ENCODE assay signal across 1 cellular context in genomic region chr10:118802126-118802793, GRCh38.
TF ChIP-seq lines count a peak whose summit lies in the region.

No MANE protein-coding gene starts in this region.

TF ChIP-seq in K562, 482 proteins besides CTCF, POLR2A, EP300 and RAD21 (continued from another document):
- TF ChIP-seq, protein P1, sequence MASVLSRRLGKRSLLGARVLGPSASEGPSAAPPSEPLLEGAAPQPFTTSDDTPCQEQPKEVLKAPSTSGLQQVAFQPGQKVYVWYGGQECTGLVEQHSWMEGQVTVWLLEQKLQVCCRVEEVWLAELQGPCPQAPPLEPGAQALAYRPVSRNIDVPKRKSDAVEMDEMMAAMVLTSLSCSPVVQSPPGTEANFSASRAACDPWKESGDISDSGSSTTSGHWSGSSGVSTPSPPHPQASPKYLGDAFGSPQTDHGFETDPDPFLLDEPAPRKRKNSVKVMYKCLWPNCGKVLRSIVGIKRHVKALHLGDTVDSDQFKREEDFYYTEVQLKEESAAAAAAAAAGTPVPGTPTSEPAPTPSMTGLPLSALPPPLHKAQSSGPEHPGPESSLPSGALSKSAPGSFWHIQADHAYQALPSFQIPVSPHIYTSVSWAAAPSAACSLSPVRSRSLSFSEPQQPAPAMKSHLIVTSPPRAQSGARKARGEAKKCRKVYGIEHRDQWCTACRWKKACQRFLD (CRISPR knock-in tag; IDR thresholded peaks at IDR 0.05): no peak
- TF ChIP-seq NEUROD1 (IDR thresholded peaks at IDR 0.05; ENCODE audit: borderline replicate concordance, low read depth, low read length, partially characterized antibody): no peak
- no peak for TF ChIP-seq ZNF444 (CRISPR knock-in tag; IDR thresholded peaks at IDR 0.05)
- no peak for TF ChIP-seq DPF2 (IDR thresholded peaks at IDR 0.05)
- TF ChIP-seq, protein P2, sequence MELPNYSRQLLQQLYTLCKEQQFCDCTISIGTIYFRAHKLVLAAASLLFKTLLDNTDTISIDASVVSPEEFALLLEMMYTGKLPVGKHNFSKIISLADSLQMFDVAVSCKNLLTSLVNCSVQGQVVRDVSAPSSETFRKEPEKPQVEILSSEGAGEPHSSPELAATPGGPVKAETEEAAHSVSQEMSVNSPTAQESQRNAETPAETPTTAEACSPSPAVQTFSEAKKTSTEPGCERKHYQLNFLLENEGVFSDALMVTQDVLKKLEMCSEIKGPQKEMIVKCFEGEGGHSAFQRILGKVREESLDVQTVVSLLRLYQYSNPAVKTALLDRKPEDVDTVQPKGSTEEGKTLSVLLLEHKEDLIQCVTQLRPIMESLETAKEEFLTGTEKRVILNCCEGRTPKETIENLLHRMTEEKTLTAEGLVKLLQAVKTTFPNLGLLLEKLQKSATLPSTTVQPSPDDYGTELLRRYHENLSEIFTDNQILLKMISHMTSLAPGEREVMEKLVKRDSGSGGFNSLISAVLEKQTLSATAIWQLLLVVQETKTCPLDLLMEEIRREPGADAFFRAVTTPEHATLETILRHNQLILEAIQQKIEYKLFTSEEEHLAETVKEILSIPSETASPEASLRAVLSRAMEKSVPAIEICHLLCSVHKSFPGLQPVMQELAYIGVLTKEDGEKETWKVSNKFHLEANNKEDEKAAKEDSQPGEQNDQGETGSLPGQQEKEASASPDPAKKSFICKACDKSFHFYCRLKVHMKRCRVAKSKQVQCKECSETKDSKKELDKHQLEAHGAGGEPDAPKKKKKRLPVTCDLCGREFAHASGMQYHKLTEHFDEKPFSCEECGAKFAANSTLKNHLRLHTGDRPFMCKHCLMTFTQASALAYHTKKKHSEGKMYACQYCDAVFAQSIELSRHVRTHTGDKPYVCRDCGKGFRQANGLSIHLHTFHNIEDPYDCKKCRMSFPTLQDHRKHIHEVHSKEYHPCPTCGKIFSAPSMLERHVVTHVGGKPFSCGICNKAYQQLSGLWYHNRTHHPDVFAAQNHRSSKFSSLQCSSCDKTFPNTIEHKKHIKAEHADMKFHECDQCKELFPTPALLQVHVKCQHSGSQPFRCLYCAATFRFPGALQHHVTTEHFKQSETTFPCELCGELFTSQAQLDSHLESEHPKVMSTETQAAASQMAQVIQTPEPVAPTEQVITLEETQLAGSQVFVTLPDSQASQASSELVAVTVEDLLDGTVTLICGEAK (IDR thresholded peaks at IDR 0.05): no peak
- TF ChIP-seq, protein P2 (CRISPR knock-in tag; IDR thresholded peaks at IDR 0.05): no peak
